ENCODE assay signal across 9 cellular contexts in the genomic region with DNA sequence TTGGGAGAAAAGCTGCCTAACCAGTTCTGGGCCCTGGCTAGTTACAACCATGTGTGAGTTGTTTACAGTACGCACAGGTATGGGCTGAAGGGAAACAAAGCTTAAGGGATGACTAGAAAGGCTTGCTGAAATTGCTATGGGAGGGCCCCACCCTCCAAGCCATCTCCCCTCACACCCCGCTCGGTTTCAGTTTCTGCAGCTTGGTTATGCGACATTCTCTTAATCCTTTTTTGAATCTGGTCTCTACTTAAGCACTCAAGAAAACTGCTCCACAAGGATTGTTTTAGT. TPM values are rescaled to one million over a fixed set of nuclear protein-coding genes. Genes with fewer than 3 reads are reported as not detected.
DNase-seq lines count a peak whose midpoint lies in the region; ATAC-seq and TF ChIP-seq lines count a peak whose summit lies in the region.
"Had no signal": no experiment of that assay in that cellular context is flagged by ENCODE, and none has a peak within 500 bp of the region (broad histone marks: within the 10 kb centered on the region; RNA-seq: fewer than 3 reads in every experiment).

No MANE protein-coding gene starts in this region.

- peaks cover 55% of the 10 kb centered on the region for H3K36me3 Mint-ChIP-seq in nephron progenitor cell (ENCODE audit: low read depth)

- peak overlapping the region; percentile 69 for H3K4me3 Mint-ChIP-seq in nephron progenitor cell

- peak; percentile 97 for ATAC-seq in esophagus mucosa
- no peak for ATAC-seq in HG02571 (IDR thresholded peaks at IDR 0.05; ENCODE audit: unreplicated experiment)
- ATAC-seq in HG02840 (IDR thresholded peaks at IDR 0.05; ENCODE audit: low FRiP score, unreplicated experiment): no peak

- H3K27ac Mint-ChIP-seq in nephron progenitor cell: peak overlapping the region; percentile 99

- peaks cover 2% of the 10 kb centered on the region for H3K27me3 Mint-ChIP-seq in nephron progenitor cell (ENCODE audit: low read depth, poor library complexity)

- DNase-seq in D341Med (ENCODE audit: low spot score) (peak; percentile 58), NCI-H2196 (lab: John Stamatoyannopoulos, UW; ENCODE audit: unreplicated experiment) (peak; percentile 83), nephron progenitor cell (no peak), SW480 (ENCODE audit: low spot score) (no peak), AG08396 (ENCODE audit: low spot score) (no peak)
- DNase-seq: DND-41 had no signal

- TF ChIP-seq CTCF in nephron progenitor cell (IDR thresholded peaks at IDR 0.05): no peak

- peaks cover 72% of the 10 kb centered on the region for H3K4me1 Mint-ChIP-seq in nephron progenitor cell

- no peaks in the 10 kb centered on the region for H3K9me3 Mint-ChIP-seq in nephron progenitor cell

RNA-seq across cellular contexts. Expression of gene PBX1, which starts 43.1 kb away (rescaled TPM):
- total RNA-seq in esophagus mucosa: 31.5 TPM

Comparison
In these comparisons a context has a peak if more than half of its experiments do, and no peak if none do; other contexts are left out.
1. DNase-seq: peak in D341Med (single experiment) and NCI-H2196 (single experiment); none in nephron progenitor cell (single experiment), SW480 (single experiment) and AG08396 (single experiment).